16 cellular contexts compared by ENCODE assay signal in genomic region chr10:98422182-98422581, GRCh38. TPM values are rescaled to one million over a fixed set of nuclear protein-coding genes. Genes with fewer than 3 reads are reported as not detected.
DNase-seq lines count a peak whose midpoint lies in the region; ATAC-seq and TF ChIP-seq lines count a peak whose summit lies in the region.
"Had no signal": no experiment of that assay in that cellular context is flagged by ENCODE, and none has a peak within 500 bp of the region (broad histone marks: within the 10 kb centered on the region; RNA-seq: fewer than 3 reads in every experiment).

No MANE protein-coding gene starts in this region.

- peaks cover 22% of the 10 kb centered on the region for H3K36me3 Mint-ChIP-seq in activated naive CD4-positive, alpha-beta T cell treated with anti-CD3 and anti-CD28 coated beads, Interleukin-2, amount 10 ng/mL, durations not matched to agents 7 days and 5 days
- H3K36me3 Mint-ChIP-seq in effector memory CD8-positive, alpha-beta T cell (ENCODE audit: insufficient read depth), result peaks cover 34% of the 10 kb centered on the region

- intact Hi-C loops in gastrocnemius medialis (cut with DNase I; ENCODE audit: low total_unique reads), result no loop called here

- H3K4me1 Mint-ChIP-seq in activated naive CD4-positive, alpha-beta T cell treated with anti-CD3 and anti-CD28 coated beads, Interleukin-2, amount 10 ng/mL, durations not matched to agents 7 days and 5 days, result no peaks in the 10 kb centered on the region
- no peaks in the 10 kb centered on the region for H3K4me1 Mint-ChIP-seq in effector memory CD8-positive, alpha-beta T cell (ENCODE audit: low read depth in 2 of 2)

- no peak for TF ChIP-seq POLR2A in gastrocnemius medialis (IDR thresholded peaks at IDR 0.05)

- no peaks in the 10 kb centered on the region for H3K4me1 ChIP-seq in osteoblast (ENCODE audit: insufficient read depth, low read length)
- no peaks in the 10 kb centered on the region for H3K4me1 ChIP-seq in gastrocnemius medialis

- H3K9me3 ChIP-seq in osteoblast (ENCODE audit: low read depth, low read length) (no peaks in the 10 kb centered on the region), gastrocnemius medialis (no peaks in the 10 kb centered on the region)
- H3K9me3 ChIP-seq: BLaER1 had no signal

- H2AFZ ChIP-seq in osteoblast (ENCODE audit: low read length), result no peak overlapping the region
- H2AFZ ChIP-seq: GM23248 had no signal

- H3K4me3 ChIP-seq in osteoblast (ENCODE audit: insufficient read depth, low read length), result no peak overlapping the region
- H3K4me3 ChIP-seq in gastrocnemius medialis, result no peak overlapping the region
- H3K4me3 ChIP-seq: BLaER1, GM12878, GM23248 had no signal

- H3K79me2 ChIP-seq in osteoblast (ENCODE audit: insufficient read depth, low read length), result no peaks in the 10 kb centered on the region

- H3K36me3 ChIP-seq in osteoblast (ENCODE audit: insufficient read depth, low read length) (peaks cover 17% of the 10 kb centered on the region), gastrocnemius medialis (peaks cover 0 to 25% of the 10 kb centered on the region in 2 donors)

- in situ Hi-C loops in gastrocnemius medialis (cut with MboI; ENCODE audit: low sequenced_read_pairs in 4 of 4), result no loop called here

- H3K9me3 Mint-ChIP-seq in activated naive CD4-positive, alpha-beta T cell treated with anti-CD3 and anti-CD28 coated beads, Interleukin-2, amount 10 ng/mL, durations not matched to agents 7 days and 5 days, result no peaks in the 10 kb centered on the region
- H3K9me3 Mint-ChIP-seq in effector memory CD8-positive, alpha-beta T cell, result no peaks in the 10 kb centered on the region
- H3K9me3 Mint-ChIP-seq: H9 had no signal

- no peaks in the 10 kb centered on the region for H3K27me3 Mint-ChIP-seq in activated naive CD4-positive, alpha-beta T cell treated with anti-CD3 and anti-CD28 coated beads, Interleukin-2, amount 10 ng/mL, durations not matched to agents 7 days and 5 days
- H3K27me3 Mint-ChIP-seq in effector memory CD8-positive, alpha-beta T cell, result no peaks in the 10 kb centered on the region

- ATAC-seq in effector memory CD8-positive, alpha-beta T cell (replicated peaks), result no peak
- ATAC-seq in gastrocnemius medialis, result no peak
- ATAC-seq: GM12878 had no signal

- H3K27ac Mint-ChIP-seq in activated naive CD4-positive, alpha-beta T cell treated with anti-CD3 and anti-CD28 coated beads, Interleukin-2, amount 10 ng/mL, durations not matched to agents 7 days and 5 days, result no peak overlapping the region
- H3K27ac Mint-ChIP-seq in effector memory CD8-positive, alpha-beta T cell, result peak overlapping the region; percentile 18 to 21

- TF ChIP-seq CTCF in osteoblast (IDR thresholded peaks at IDR 0.05; ENCODE audit: extremely low read depth, low read depth, low read length), result no peak
- TF ChIP-seq CTCF in gastrocnemius medialis (IDR thresholded peaks at IDR 0.05 in 4 of 5, conservative IDR thresholded peaks at IDR 0.05 in 1 of 5), result no peak

- H3K27me3 ChIP-seq in osteoblast (ENCODE audit: insufficient read depth, low read length), result no peaks in the 10 kb centered on the region
- H3K27me3 ChIP-seq in gastrocnemius medialis, result no peaks in the 10 kb centered on the region
- H3K27me3 ChIP-seq: BLaER1 had no signal

- CTCF ChIA-PET in activated naive CD4-positive, alpha-beta T cell treated with anti-CD3 and anti-CD28 coated beads, Interleukin-2, amount 10 ng/mL, durations not matched to agents 7 days and 5 days (lab: Charles Lee), result no interaction called here

- no peak overlapping the region for H3K27ac ChIP-seq in osteoblast (ENCODE audit: low read depth, low read length)
- H3K27ac ChIP-seq in gastrocnemius medialis, result no peak overlapping the region
- H3K27ac ChIP-seq: BLaER1, GM23248 had no signal

- H3K4me3 Mint-ChIP-seq in activated naive CD4-positive, alpha-beta T cell treated with anti-CD3 and anti-CD28 coated beads, Interleukin-2, amount 10 ng/mL, durations not matched to agents 7 days and 5 days, result no peak overlapping the region
- H3K4me3 Mint-ChIP-seq in effector memory CD8-positive, alpha-beta T cell, result no peak overlapping the region
- H3K4me3 Mint-ChIP-seq: H9 had no signal

- no peaks in the 10 kb centered on the region for H4K20me1 ChIP-seq in osteoblast (ENCODE audit: insufficient read depth, low read length)
- H4K20me1 ChIP-seq: BLaER1 had no signal

- no peak overlapping the region for H3K4me2 ChIP-seq in osteoblast (ENCODE audit: insufficient read depth, low read length)
- H3K4me2 ChIP-seq: BLaER1 had no signal

- DNase-seq in activated naive CD4-positive, alpha-beta T cell treated with anti-CD3 and anti-CD28 coated beads, Interleukin-2, amount 10 ng/mL, durations not matched to agents 7 days and 5 days, result peak; percentile 10
- DNase-seq in activated naive CD4-positive, alpha-beta T cell treated with Interleukin-2 at 50 U/mL for 16 hours, result no peak
- DNase-seq in effector memory CD8-positive, alpha-beta T cell, result no peak
- DNase-seq in osteoblast (ENCODE audit: insufficient read length, low spot score, missing footprints), result peak; percentile 78
- DNase-seq in activated CD8-positive, alpha-beta memory T cell treated with anti-CD3 and anti-CD28 coated beads, Interleukin-2, amount 50 U/mL, for 4 hours, result no peak
- no peak for DNase-seq in SIG-M5 treated with dmso at 0.1 percent for 504 hours (lab: John Stamatoyannopoulos, UW; ENCODE audit: unreplicated experiment)
- no peak for DNase-seq in gastrocnemius medialis
- DNase-seq: 8988T, AML-193, DMS79, GM23248, H9, IMR-90 had no signal

RNA-seq across cellular contexts. Expression of gene PYROXD2, which starts 7.2 kb away (rescaled TPM):
- total RNA-seq in osteoblast, result 11.6 and 12.4 TPM in 2 replicates
- total RNA-seq in gastrocnemius medialis, result 1 to 10 TPM in 2 of 4 donors, under 1 TPM in 2; 0.22 to 7.8 (median 1.3) TPM
- total RNA-seq: G401 had no signal

RNA-seq across cellular contexts. Expression of gene HPS1, which starts 24.6 kb away (rescaled TPM):
- total RNA-seq in osteoblast (52.1 and 61.9 TPM in 2 replicates), gastrocnemius medialis (10 to 100 TPM; 10.6 to 26.0 (median 18.3) TPM)

Comparison
In these comparisons a context has a peak if more than half of its experiments do, and no peak if none do; other contexts are left out.
1. DNase-seq: peak in activated naive CD4-positive, alpha-beta T cell treated with anti-CD3 and anti-CD28 coated beads, Interleukin-2, amount 10 ng/mL, durations not matched to agents 7 days and 5 days (single experiment) and osteoblast (single experiment); none in activated naive CD4-positive, alpha-beta T cell treated with Interleukin-2 at 50 U/mL for 16 hours (single experiment), effector memory CD8-positive, alpha-beta T cell (0 of 3), activated CD8-positive, alpha-beta memory T cell treated with anti-CD3 and anti-CD28 coated beads, Interleukin-2, amount 50 U/mL, for 4 hours (single experiment), SIG-M5 treated with dmso at 0.1 percent for 504 hours (single experiment) and gastrocnemius medialis (0 of 2).